11 cellular contexts compared by ENCODE assay signal in genomic region chr10:58189269-58189668, GRCh38.
DNase-seq lines count a peak whose midpoint lies in the region; ATAC-seq and TF ChIP-seq lines count a peak whose summit lies in the region.
"Had no signal": no experiment of that assay in that cellular context is flagged by ENCODE, and none has a peak within 500 bp of the region (broad histone marks: within the 10 kb centered on the region; RNA-seq: fewer than 3 reads in every experiment).

No MANE protein-coding gene starts in this region.

- peak; percentile 48 for ATAC-seq in esophagus mucosa
- peak; percentile 95 to 98 for ATAC-seq in gastrocnemius medialis

- peaks cover 15 to 19% of the 10 kb centered on the region in 2 donors for H3K4me1 ChIP-seq in gastrocnemius medialis

- DNase-seq in GM04504 (ENCODE audit: low read depth), result peak; percentile 22
- peak; percentile 13 for DNase-seq in NB4 (ENCODE audit: low read depth)
- DNase-seq in gastrocnemius medialis, result peak; percentile 51 to 53
- no peak for DNase-seq in D341Med (ENCODE audit: low spot score)
- no peak for DNase-seq in NCI-H345 treated with DMSO at 0.1 percent for 48 hours (lab: John Stamatoyannopoulos, UW; ENCODE audit: unreplicated experiment)
- DNase-seq in activated CD8-positive, alpha-beta memory T cell treated with anti-CD3 and anti-CD28 coated beads, Interleukin-2, amount 50 U/mL, for 48 hours, result no peak
- DNase-seq: activated CD4-positive, alpha-beta T cell treated with anti-CD3 and anti-CD28 coated beads, Interleukin-2, amount 50 U/mL, for 48 hours; activated naive CD8-positive, alpha-beta T cell treated with anti-CD3 and anti-CD28 coated beads, Interleukin-2, amount 10 ng/mL, durations not matched to agents 7 days and 5 days; DMS79 treated with DMSO at 0.1 percent for 48 hours had no signal

- H3K27me3 ChIP-seq in gastrocnemius medialis, result no peaks in the 10 kb centered on the region

- peak overlapping the region; percentile 65 to 75 (median 66) for H3K27ac ChIP-seq in gastrocnemius medialis
- H3K27ac ChIP-seq: KMS-11 had no signal

- in situ Hi-C loops in gastrocnemius medialis (cut with MboI; ENCODE audit: low sequenced_read_pairs in 4 of 4), result loop anchor here in 2 of 4 donors (5.0 to 25.0 kb wide), 2 partner anchors 93 to 198 kb away; partner anchors contain the start of gene TFAM (in 2 of the 2)

- no peak overlapping the region for H3K4me3 ChIP-seq in NB4 (ENCODE audit: low read depth, low read length)
- H3K4me3 ChIP-seq in gastrocnemius medialis, result no peak overlapping the region

- TF ChIP-seq CTCF in NB4 (IDR thresholded peaks at IDR 0.05; ENCODE audit: low read depth, low read length), result no peak
- no peak for TF ChIP-seq CTCF in gastrocnemius medialis (IDR thresholded peaks at IDR 0.05 in 4 of 5, conservative IDR thresholded peaks at IDR 0.05 in 1 of 5)

- no peaks in the 10 kb centered on the region for H3K36me3 ChIP-seq in gastrocnemius medialis

- TF ChIP-seq POLR2A in NB4 (IDR thresholded peaks at IDR 0.05; ENCODE audit: extremely low read depth, insufficient read length) (no peak), gastrocnemius medialis (IDR thresholded peaks at IDR 0.05) (peak in 1 of 2 donors; percentile 14)

- intact Hi-C loops in gastrocnemius medialis (cut with DNase I; ENCODE audit: low total_unique reads), result no loop called here

- H3K9me3 ChIP-seq in gastrocnemius medialis, result no peaks in the 10 kb centered on the region

Comparison
In these comparisons a context has a peak if more than half of its experiments do, and no peak if none do; other contexts are left out.
1. DNase-seq: peak in GM04504 (single experiment), NB4 (single experiment) and gastrocnemius medialis (2 of 2); none in D341Med (single experiment), NCI-H345 treated with DMSO at 0.1 percent for 48 hours (single experiment) and activated CD8-positive, alpha-beta memory T cell treated with anti-CD3 and anti-CD28 coated beads, Interleukin-2, amount 50 U/mL, for 48 hours (single experiment).